20 cellular contexts compared by ENCODE assay signal in genomic region chr1:232499151-232499550, GRCh38.
DNase-seq lines count a peak whose midpoint lies in the region; ATAC-seq and TF ChIP-seq lines count a peak whose summit lies in the region.
"Had no signal": no experiment of that assay in that cellular context is flagged by ENCODE, and none has a peak within 500 bp of the region (broad histone marks: within the 10 kb centered on the region; RNA-seq: fewer than 3 reads in every experiment).

No MANE protein-coding gene starts in this region.

- TF ChIP-seq CTCF in cardiac muscle cell (IDR thresholded peaks at IDR 0.05; ENCODE audit: low read depth, low read length) (no peak), left lung (IDR thresholded peaks at IDR 0.05) (no peak), thyroid gland (IDR thresholded peaks at IDR 0.05) (no peak), osteoblast (IDR thresholded peaks at IDR 0.05; ENCODE audit: extremely low read depth, low read depth, low read length) (no peak)

- H2AFZ ChIP-seq in osteoblast (ENCODE audit: low read length): no peak overlapping the region

- H3K79me2 ChIP-seq in osteoblast (ENCODE audit: insufficient read depth, low read length): no peaks in the 10 kb centered on the region

- H3K4me2 ChIP-seq in osteoblast (ENCODE audit: insufficient read depth, low read length): no peak overlapping the region
- H3K4me2 ChIP-seq: KMS-11 had no signal

- H3K27me3 ChIP-seq in cardiac muscle cell (no peaks in the 10 kb centered on the region), left lung (no peaks in the 10 kb centered on the region), thyroid gland (no peaks in the 10 kb centered on the region), osteoblast (ENCODE audit: insufficient read depth, low read length) (no peaks in the 10 kb centered on the region)

- H3K36me3 ChIP-seq in cardiac muscle cell: no peaks in the 10 kb centered on the region
- no peaks in the 10 kb centered on the region for H3K36me3 ChIP-seq in left lung
- H3K36me3 ChIP-seq in thyroid gland: no peaks in the 10 kb centered on the region
- H3K36me3 ChIP-seq in osteoblast (ENCODE audit: insufficient read depth, low read length): no peaks in the 10 kb centered on the region

- H3K9me3 ChIP-seq in cardiac muscle cell (ENCODE audit: low read depth) (no peaks in the 10 kb centered on the region), left lung (no peaks in the 10 kb centered on the region), thyroid gland (no peaks in the 10 kb centered on the region), osteoblast (ENCODE audit: low read depth, low read length) (no peaks in the 10 kb centered on the region)

- ATAC-seq in left lung (peak; percentile 40), HG03432 (IDR thresholded peaks at IDR 0.05; ENCODE audit: unreplicated experiment) (no peak)
- ATAC-seq: GM12878, HCT116, Right ventricle myocardium inferior had no signal

- TF ChIP-seq POLR2A in thyroid gland (IDR thresholded peaks at IDR 0.05): no peak

- WGBS in thyroid gland, 2 donors: 23 to 32% methylated on average over 4 of the region's 4 CpGs

- H4K20me1 ChIP-seq in osteoblast (ENCODE audit: insufficient read depth, low read length): no peaks in the 10 kb centered on the region

- H3K4me3 ChIP-seq in cardiac muscle cell (no peak overlapping the region), left lung (no peak overlapping the region), thyroid gland (replicated peaks in 1 of 3) (no peak overlapping the region), osteoblast (ENCODE audit: insufficient read depth, low read length) (no peak overlapping the region)
- H3K4me3 ChIP-seq: GM12878 had no signal

- H3K4me1 ChIP-seq in cardiac muscle cell (ENCODE audit: low read depth) (peaks cover 36% of the 10 kb centered on the region), left lung (peaks cover 0 to 6% of the 10 kb centered on the region in 2 donors), thyroid gland (peaks cover 12 to 29% of the 10 kb centered on the region in 2 donors), osteoblast (ENCODE audit: insufficient read depth, low read length) (peaks cover 3% of the 10 kb centered on the region)

- DNase-seq in cardiac muscle cell (ENCODE audit: low read depth in 1 of 2, low spot score in 1 of 2) (peak in 1 of 2 donors; percentile 35), cardiac septum (ENCODE audit: low spot score) (no peak), amniotic epithelial cell (ENCODE audit: low read depth) (peak; percentile 24), left lung (no peak), thyroid gland (no peak), anterior cingulate cortex (lab: John Stamatoyannopoulos, UW) (no peak), osteoblast (ENCODE audit: insufficient read length, low spot score, missing footprints) (no peak)
- DNase-seq: DND-41, GOT3, IMR-90, NCI-H1092 treated with DMSO at 0.1 percent for 48 hours, NCI-H1694 treated with DMSO at 0.1 percent for 48 hours, NCI-H2081 treated with DMSO at 0.1 percent for 48 hours, NCI-H226, NCI-H510A treated with DMSO at 0.1 percent for 48 hours had no signal

- intact Hi-C loops in cardiac septum (cut with DNase I): no loop called here
- intact Hi-C loops in left lung (cut with DNase I): no loop called here
- intact Hi-C loops in thyroid gland (cut with DNase I): no loop called here

- H3K27ac ChIP-seq in cardiac muscle cell (peak overlapping the region; percentile 61), left lung (no peak overlapping the region), thyroid gland (peak overlapping the region; percentile 10 to 21 (median 10)), osteoblast (ENCODE audit: low read depth, low read length) (no peak overlapping the region)
- H3K27ac ChIP-seq: KMS-11 had no signal

Comparison
In these comparisons a context has a peak if more than half of its experiments do, and no peak if none do; other contexts are left out.
1. H3K27ac ChIP-seq: peak in cardiac muscle cell (single experiment) and thyroid gland (3 of 3); none in left lung (0 of 2) and osteoblast (single experiment).